ENCODE assay signal across 1 cellular context in genomic region chr7:104985259-104985617, GRCh38.
TF ChIP-seq lines count a peak whose summit lies in the region.

No MANE protein-coding gene starts in this region.

TF ChIP-seq in HEK293, 187 proteins besides CTCF, POLR2A, EP300 and RAD21 (continued from another document and continues in another):
- TF ChIP-seq MZF1 (tag by site-specific recombination; IDR thresholded peaks at IDR 0.05; ENCODE audit: borderline replicate concordance) (no peak), ZFP69B (tag by site-specific recombination; IDR thresholded peaks at IDR 0.05) (no peak), ZNF214 (tag by site-specific recombination; IDR thresholded peaks at IDR 0.05; ENCODE audit: borderline replicate concordance) (no peak), ZNF600 (tag by site-specific recombination; IDR thresholded peaks at IDR 0.05) (no peak), ZNF677 (tag by site-specific recombination; IDR thresholded peaks at IDR 0.05) (no peak), ZNF266 (tag by site-specific recombination; IDR thresholded peaks at IDR 0.05; ENCODE audit: low read depth) (no peak), ZNF549 (tag by site-specific recombination; IDR thresholded peaks at IDR 0.05) (no peak), PATZ1 (tag by site-specific recombination; IDR thresholded peaks at IDR 0.05) (peak; percentile 16; the same call in 1 of the 2 replicates), ZNF292 (tag by site-specific recombination; IDR thresholded peaks at IDR 0.05; ENCODE audit: borderline replicate concordance, low read depth) (no peak), ATF2 (tag by site-specific recombination; IDR thresholded peaks at IDR 0.05; ENCODE audit: low read depth) (no peak), ZNF837 (tag by site-specific recombination; IDR thresholded peaks at IDR 0.05) (no peak), ZNF26 (tag by site-specific recombination; IDR thresholded peaks at IDR 0.05) (no peak), ZEB2 (tag by site-specific recombination; IDR thresholded peaks at IDR 0.05) (0 out of 2 replicates have a peak, but pooled peaks have one; percentile 38), ZFP3 (tag by site-specific recombination; IDR thresholded peaks at IDR 0.05; ENCODE audit: low read depth) (no peak), KLF17 (tag by site-specific recombination; IDR thresholded peaks at IDR 0.05) (no peak), ZNF138 (tag by site-specific recombination; IDR thresholded peaks at IDR 0.05; ENCODE audit: borderline replicate concordance) (no peak), ZNF391 (tag by site-specific recombination; IDR thresholded peaks at IDR 0.05; ENCODE audit: borderline replicate concordance, low read depth) (no peak), ZNF10 (tag by site-specific recombination; IDR thresholded peaks at IDR 0.05) (0 out of 2 replicates have a peak, but pooled peaks have one; percentile 11), ZNF747 (tag by site-specific recombination; IDR thresholded peaks at IDR 0.05) (no peak), YY1 (tag by site-specific recombination; IDR thresholded peaks at IDR 0.05) (no peak), ZBTB6 (tag by site-specific recombination; IDR thresholded peaks at IDR 0.05) (no peak), ZNF223 (tag by site-specific recombination; IDR thresholded peaks at IDR 0.05) (no peak), KLF7 (tag by site-specific recombination; IDR thresholded peaks at IDR 0.05; ENCODE audit: borderline replicate concordance) (0 out of 2 replicates have a peak, but pooled peaks have one; percentile 14), ZNF302 (tag by site-specific recombination; IDR thresholded peaks at IDR 0.05; ENCODE audit: low read depth) (no peak), ZNF530 (tag by site-specific recombination; IDR thresholded peaks at IDR 0.05; ENCODE audit: low read depth) (no peak), ZNF704 (tag by site-specific recombination; IDR thresholded peaks at IDR 0.05) (no peak), ZNF169 (tag by site-specific recombination; IDR thresholded peaks at IDR 0.05) (no peak), ZIC2 (tag by site-specific recombination; IDR thresholded peaks at IDR 0.05) (no peak), ZNF501 (tag by site-specific recombination; IDR thresholded peaks at IDR 0.05) (peak; percentile 71; the same call in 1 of the 2 replicates), TRIM28 (IDR thresholded peaks at IDR 0.05; ENCODE audit: borderline replicate concordance, low read length) (no peak), ZNF202 (tag by site-specific recombination; IDR thresholded peaks at IDR 0.05; ENCODE audit: borderline replicate concordance) (no peak), ZBTB17 (tag by site-specific recombination; IDR thresholded peaks at IDR 0.05) (no peak), ZNF140 (tag by site-specific recombination; IDR thresholded peaks at IDR 0.05) (no peak), MYNN (tag by site-specific recombination; IDR thresholded peaks at IDR 0.05; ENCODE audit: borderline replicate concordance) (no peak), ZXDB (tag by site-specific recombination; IDR thresholded peaks at IDR 0.05) (peak; percentile 57; the same call in 1 of the 2 replicates), ZNF596 (tag by site-specific recombination; IDR thresholded peaks at IDR 0.05) (0 out of 2 replicates have a peak, but pooled peaks have one; percentile 7), EGR2 (tag by site-specific recombination; IDR thresholded peaks at IDR 0.05; ENCODE audit: low read depth) (no peak), ZNF16 (tag by site-specific recombination; IDR thresholded peaks at IDR 0.05; ENCODE audit: low read depth) (no peak), ZNF23 (tag by site-specific recombination; IDR thresholded peaks at IDR 0.05; ENCODE audit: borderline replicate concordance) (no peak), SALL2 (tag by site-specific recombination; IDR thresholded peaks at IDR 0.05; ENCODE audit: borderline replicate concordance) (no peak), ZNF548 (tag by site-specific recombination; IDR thresholded peaks at IDR 0.05) (no peak), ZNF639 (tag by site-specific recombination; IDR thresholded peaks at IDR 0.05) (peak; percentile 26; the same call in 1 of the 2 replicates), ZNF335 (tag by site-specific recombination; conservative IDR thresholded peaks at IDR 0.05) (no peak), ZNF274 (IDR thresholded peaks at IDR 0.05; ENCODE audit: low read length) (no peak), ZNF274 (tag by site-specific recombination; IDR thresholded peaks at IDR 0.05; ENCODE audit: borderline replicate concordance) (no peak), ZBTB7A (tag by site-specific recombination; IDR thresholded peaks at IDR 0.05; ENCODE audit: low read depth) (no peak), REPIN1 (tag by site-specific recombination; IDR thresholded peaks at IDR 0.05; ENCODE audit: low read depth) (no peak), PRDM6 (tag by site-specific recombination; IDR thresholded peaks at IDR 0.05) (peak; percentile 81), SETDB1 (IDR thresholded peaks at IDR 0.05; ENCODE audit: insufficient read length, low read length) (no peak), ZNF654 (tag by site-specific recombination; IDR thresholded peaks at IDR 0.05; ENCODE audit: low read depth) (0 out of 2 replicates have a peak, but pooled peaks have one; percentile 3), ZFP41 (tag by site-specific recombination; IDR thresholded peaks at IDR 0.05; ENCODE audit: borderline replicate concordance) (no peak), ZNF48 (tag by site-specific recombination; IDR thresholded peaks at IDR 0.05) (no peak), ZNF585B (tag by site-specific recombination; IDR thresholded peaks at IDR 0.05) (no peak), PRDM4 (tag by site-specific recombination; IDR thresholded peaks at IDR 0.05) (peak; percentile 55; the same call in 1 of the 2 replicates), ZNF37A (tag by site-specific recombination; IDR thresholded peaks at IDR 0.05) (no peak), ZBTB44 (tag by site-specific recombination; IDR thresholded peaks at IDR 0.05) (peak; percentile 84; the same call in 1 of the 2 replicates)
